1 cellular context compared by ENCODE assay signal in the genomic region with DNA sequence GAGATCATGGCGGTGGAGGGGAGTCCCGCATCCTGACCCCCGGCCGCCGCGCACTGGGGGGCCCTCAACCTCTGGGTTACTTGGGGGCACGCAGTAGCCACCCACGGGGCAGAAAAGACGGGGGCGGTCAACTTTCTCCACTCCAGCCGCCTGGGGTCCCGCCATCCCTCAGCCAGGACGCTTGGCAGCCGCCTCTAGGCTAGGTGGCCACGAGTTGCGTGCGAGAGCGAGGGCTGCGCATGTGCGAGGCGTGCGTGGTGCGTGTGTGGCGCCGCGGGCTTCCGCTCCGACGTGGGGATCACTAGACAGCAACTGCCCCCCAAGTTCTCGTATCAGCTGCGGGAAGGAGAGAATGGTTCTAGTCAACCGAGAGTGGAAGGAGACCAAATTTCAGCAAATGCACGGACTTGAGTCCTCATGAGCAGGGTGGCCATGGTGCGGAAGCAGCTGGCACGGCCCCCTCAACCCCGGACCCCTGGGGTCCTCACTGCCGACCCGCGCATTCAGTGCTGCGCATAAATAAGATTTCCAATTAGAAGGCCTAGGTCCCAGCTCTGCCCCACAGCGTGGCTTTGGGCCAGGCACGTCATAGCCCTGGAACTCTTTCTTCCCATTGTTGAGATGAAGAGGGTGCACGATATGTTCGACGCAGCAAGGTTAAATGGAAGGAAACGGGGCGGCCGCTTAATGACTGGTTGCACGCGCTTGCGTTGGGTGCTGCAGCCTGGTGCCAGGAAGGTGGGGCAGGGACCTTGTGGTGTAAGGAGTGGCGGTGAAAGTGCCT.
TF ChIP-seq lines count a peak whose summit lies in the region.

No MANE protein-coding gene starts in this region.

TF ChIP-seq in K562, 482 proteins besides CTCF, POLR2A, EP300 and RAD21 (continues in another document):
- TF ChIP-seq MYBL2 (IDR thresholded peaks at IDR 0.05; ENCODE audit: low read depth) (no peak), MYBL2 (CRISPR knock-in tag; IDR thresholded peaks at IDR 0.05; ENCODE audit: borderline replicate concordance) (no peak), STAG1 (CRISPR knock-in tag; IDR thresholded peaks at IDR 0.05; ENCODE audit: borderline replicate concordance) (peak; percentile 47), PPARD (CRISPR knock-in tag; IDR thresholded peaks at IDR 0.05) (no peak), ZNF23 (CRISPR knock-in tag; IDR thresholded peaks at IDR 0.05) (no peak), ESRRB (CRISPR knock-in tag; IDR thresholded peaks at IDR 0.05; ENCODE audit: borderline replicate concordance) (no peak), TAF15 (IDR thresholded peaks at IDR 0.05; ENCODE audit: low read depth, low read length) (no peak), HEY1 (CRISPR knock-in tag; IDR thresholded peaks at IDR 0.05; ENCODE audit: borderline replicate concordance) (no peak), ZNF282 (CRISPR knock-in tag; IDR thresholded peaks at IDR 0.05) (no peak), MEF2A (IDR thresholded peaks at IDR 0.05; ENCODE audit: control insufficient read depth, low read depth, low read length) (no peak), ADNP (tag; IDR thresholded peaks at IDR 0.05) (no peak), OTX1 (CRISPR knock-in tag; IDR thresholded peaks at IDR 0.05) (no peak), THRAP3 (IDR thresholded peaks at IDR 0.05; ENCODE audit: borderline replicate concordance) (no peak), ETV1 (tag; conservative IDR thresholded peaks at IDR 0.05; ENCODE audit: low read depth) (no peak), ZNF551 (CRISPR knock-in tag; IDR thresholded peaks at IDR 0.05) (no peak), CAMTA2 (CRISPR knock-in tag; conservative IDR thresholded peaks at IDR 0.05) (no peak), SRSF3 (IDR thresholded peaks at IDR 0.05; ENCODE audit: insufficient read depth, low read length) (no peak), SRF (CRISPR knock-in tag; IDR thresholded peaks at IDR 0.05) (0 out of 4 replicates have a peak, but pooled peaks of 1 of the 2 experiments have one; percentile 4), ILK (tag; IDR thresholded peaks at IDR 0.05; ENCODE audit: borderline replicate concordance, low read depth) (no peak), BRD4 (IDR thresholded peaks at IDR 0.05) (no peak), TAF1 (IDR thresholded peaks at IDR 0.05; ENCODE audit: control insufficient read depth, extremely low read depth, insufficient read depth, low read length, severe bottlenecking) (no peak), ZNF507 (tag; conservative IDR thresholded peaks at IDR 0.05) (no peak), DIDO1 (tag; IDR thresholded peaks at IDR 0.05; ENCODE audit: low read depth) (no peak), ZNF175 (CRISPR knock-in tag; IDR thresholded peaks at IDR 0.05; ENCODE audit: low read depth) (no peak), ZFP1 (CRISPR knock-in tag; IDR thresholded peaks at IDR 0.05) (no peak), HNRNPK (IDR thresholded peaks at IDR 0.05; ENCODE audit: low read depth, low read length, poor library complexity, severe bottlenecking) (no peak), RFX1 (IDR thresholded peaks at IDR 0.05) (no peak), ZNF696 (CRISPR knock-in tag; conservative IDR thresholded peaks at IDR 0.05) (no peak), NONO (IDR thresholded peaks at IDR 0.05; ENCODE audit: low read depth in 2 of 2, low read length in 1 of 2) (no peak), ZNF830 (CRISPR knock-in tag; IDR thresholded peaks at IDR 0.05) (no peak), MAFG (tag; conservative IDR thresholded peaks at IDR 0.05) (no peak)
- TF ChIP-seq, protein P1, sequence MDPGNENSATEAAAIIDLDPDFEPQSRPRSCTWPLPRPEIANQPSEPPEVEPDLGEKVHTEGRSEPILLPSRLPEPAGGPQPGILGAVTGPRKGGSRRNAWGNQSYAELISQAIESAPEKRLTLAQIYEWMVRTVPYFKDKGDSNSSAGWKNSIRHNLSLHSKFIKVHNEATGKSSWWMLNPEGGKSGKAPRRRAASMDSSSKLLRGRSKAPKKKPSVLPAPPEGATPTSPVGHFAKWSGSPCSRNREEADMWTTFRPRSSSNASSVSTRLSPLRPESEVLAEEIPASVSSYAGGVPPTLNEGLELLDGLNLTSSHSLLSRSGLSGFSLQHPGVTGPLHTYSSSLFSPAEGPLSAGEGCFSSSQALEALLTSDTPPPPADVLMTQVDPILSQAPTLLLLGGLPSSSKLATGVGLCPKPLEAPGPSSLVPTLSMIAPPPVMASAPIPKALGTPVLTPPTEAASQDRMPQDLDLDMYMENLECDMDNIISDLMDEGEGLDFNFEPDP (CRISPR knock-in tag; IDR thresholded peaks at IDR 0.05): no peak
- TF ChIP-seq, protein P2, sequence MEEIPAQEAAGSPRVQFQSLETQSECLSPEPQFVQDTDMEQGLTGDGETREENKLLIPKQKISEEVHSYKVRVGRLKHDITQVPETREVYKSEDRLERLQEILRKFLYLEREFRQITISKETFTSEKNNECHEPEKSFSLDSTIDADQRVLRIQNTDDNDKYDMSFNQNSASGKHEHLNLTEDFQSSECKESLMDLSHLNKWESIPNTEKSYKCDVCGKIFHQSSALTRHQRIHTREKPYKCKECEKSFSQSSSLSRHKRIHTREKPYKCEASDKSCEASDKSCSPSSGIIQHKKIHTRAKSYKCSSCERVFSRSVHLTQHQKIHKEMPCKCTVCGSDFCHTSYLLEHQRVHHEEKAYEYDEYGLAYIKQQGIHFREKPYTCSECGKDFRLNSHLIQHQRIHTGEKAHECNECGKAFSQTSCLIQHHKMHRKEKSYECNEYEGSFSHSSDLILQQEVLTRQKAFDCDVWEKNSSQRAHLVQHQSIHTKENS (CRISPR knock-in tag; IDR thresholded peaks at IDR 0.05): no peak
- TF ChIP-seq, protein P3, sequence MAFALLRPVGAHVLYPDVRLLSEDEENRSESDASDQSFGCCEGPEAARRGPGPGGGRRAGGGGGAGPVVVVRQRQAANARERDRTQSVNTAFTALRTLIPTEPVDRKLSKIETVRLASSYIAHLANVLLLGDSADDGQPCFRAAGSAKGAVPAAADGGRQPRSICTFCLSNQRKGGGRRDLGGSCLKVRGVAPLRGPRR (CRISPR knock-in tag; IDR thresholded peaks at IDR 0.05): no peak
- TF ChIP-seq, protein P4, sequence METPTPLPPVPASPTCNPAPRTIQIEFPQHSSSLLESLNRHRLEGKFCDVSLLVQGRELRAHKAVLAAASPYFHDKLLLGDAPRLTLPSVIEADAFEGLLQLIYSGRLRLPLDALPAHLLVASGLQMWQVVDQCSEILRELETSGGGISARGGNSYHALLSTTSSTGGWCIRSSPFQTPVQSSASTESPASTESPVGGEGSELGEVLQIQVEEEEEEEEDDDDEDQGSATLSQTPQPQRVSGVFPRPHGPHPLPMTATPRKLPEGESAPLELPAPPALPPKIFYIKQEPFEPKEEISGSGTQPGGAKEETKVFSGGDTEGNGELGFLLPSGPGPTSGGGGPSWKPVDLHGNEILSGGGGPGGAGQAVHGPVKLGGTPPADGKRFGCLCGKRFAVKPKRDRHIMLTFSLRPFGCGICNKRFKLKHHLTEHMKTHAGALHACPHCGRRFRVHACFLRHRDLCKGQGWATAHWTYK (CRISPR knock-in tag; IDR thresholded peaks at IDR 0.05): peak; percentile 30; the same call in 1 of the 2 replicates
- TF ChIP-seq, protein P5, sequence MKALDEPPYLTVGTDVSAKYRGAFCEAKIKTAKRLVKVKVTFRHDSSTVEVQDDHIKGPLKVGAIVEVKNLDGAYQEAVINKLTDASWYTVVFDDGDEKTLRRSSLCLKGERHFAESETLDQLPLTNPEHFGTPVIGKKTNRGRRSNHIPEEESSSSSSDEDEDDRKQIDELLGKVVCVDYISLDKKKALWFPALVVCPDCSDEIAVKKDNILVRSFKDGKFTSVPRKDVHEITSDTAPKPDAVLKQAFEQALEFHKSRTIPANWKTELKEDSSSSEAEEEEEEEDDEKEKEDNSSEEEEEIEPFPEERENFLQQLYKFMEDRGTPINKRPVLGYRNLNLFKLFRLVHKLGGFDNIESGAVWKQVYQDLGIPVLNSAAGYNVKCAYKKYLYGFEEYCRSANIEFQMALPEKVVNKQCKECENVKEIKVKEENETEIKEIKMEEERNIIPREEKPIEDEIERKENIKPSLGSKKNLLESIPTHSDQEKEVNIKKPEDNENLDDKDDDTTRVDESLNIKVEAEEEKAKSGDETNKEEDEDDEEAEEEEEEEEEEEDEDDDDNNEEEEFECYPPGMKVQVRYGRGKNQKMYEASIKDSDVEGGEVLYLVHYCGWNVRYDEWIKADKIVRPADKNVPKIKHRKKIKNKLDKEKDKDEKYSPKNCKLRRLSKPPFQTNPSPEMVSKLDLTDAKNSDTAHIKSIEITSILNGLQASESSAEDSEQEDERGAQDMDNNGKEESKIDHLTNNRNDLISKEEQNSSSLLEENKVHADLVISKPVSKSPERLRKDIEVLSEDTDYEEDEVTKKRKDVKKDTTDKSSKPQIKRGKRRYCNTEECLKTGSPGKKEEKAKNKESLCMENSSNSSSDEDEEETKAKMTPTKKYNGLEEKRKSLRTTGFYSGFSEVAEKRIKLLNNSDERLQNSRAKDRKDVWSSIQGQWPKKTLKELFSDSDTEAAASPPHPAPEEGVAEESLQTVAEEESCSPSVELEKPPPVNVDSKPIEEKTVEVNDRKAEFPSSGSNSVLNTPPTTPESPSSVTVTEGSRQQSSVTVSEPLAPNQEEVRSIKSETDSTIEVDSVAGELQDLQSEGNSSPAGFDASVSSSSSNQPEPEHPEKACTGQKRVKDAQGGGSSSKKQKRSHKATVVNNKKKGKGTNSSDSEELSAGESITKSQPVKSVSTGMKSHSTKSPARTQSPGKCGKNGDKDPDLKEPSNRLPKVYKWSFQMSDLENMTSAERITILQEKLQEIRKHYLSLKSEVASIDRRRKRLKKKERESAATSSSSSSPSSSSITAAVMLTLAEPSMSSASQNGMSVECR (CRISPR knock-in tag; IDR thresholded peaks at IDR 0.05): peak; percentile 46; the same call in 1 of the 2 replicates
- TF ChIP-seq, protein P6, sequence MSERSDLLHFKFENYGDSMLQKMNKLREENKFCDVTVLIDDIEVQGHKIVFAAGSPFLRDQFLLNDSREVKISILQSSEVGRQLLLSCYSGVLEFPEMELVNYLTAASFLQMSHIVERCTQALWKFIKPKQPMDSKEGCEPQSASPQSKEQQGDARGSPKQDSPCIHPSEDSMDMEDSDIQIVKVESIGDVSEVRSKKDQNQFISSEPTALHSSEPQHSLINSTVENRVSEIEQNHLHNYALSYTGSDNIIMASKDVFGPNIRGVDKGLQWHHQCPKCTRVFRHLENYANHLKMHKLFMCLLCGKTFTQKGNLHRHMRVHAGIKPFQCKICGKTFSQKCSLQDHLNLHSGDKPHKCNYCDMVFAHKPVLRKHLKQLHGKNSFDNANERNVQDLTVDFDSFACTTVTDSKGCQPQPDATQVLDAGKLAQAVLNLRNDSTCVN (CRISPR knock-in tag; IDR thresholded peaks at IDR 0.05): no peak
- TF ChIP-seq, protein P7, sequence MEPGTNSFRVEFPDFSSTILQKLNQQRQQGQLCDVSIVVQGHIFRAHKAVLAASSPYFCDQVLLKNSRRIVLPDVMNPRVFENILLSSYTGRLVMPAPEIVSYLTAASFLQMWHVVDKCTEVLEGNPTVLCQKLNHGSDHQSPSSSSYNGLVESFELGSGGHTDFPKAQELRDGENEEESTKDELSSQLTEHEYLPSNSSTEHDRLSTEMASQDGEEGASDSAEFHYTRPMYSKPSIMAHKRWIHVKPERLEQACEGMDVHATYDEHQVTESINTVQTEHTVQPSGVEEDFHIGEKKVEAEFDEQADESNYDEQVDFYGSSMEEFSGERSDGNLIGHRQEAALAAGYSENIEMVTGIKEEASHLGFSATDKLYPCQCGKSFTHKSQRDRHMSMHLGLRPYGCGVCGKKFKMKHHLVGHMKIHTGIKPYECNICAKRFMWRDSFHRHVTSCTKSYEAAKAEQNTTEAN (CRISPR knock-in tag; IDR thresholded peaks at IDR 0.05): no peak
- TF ChIP-seq, protein P8, sequence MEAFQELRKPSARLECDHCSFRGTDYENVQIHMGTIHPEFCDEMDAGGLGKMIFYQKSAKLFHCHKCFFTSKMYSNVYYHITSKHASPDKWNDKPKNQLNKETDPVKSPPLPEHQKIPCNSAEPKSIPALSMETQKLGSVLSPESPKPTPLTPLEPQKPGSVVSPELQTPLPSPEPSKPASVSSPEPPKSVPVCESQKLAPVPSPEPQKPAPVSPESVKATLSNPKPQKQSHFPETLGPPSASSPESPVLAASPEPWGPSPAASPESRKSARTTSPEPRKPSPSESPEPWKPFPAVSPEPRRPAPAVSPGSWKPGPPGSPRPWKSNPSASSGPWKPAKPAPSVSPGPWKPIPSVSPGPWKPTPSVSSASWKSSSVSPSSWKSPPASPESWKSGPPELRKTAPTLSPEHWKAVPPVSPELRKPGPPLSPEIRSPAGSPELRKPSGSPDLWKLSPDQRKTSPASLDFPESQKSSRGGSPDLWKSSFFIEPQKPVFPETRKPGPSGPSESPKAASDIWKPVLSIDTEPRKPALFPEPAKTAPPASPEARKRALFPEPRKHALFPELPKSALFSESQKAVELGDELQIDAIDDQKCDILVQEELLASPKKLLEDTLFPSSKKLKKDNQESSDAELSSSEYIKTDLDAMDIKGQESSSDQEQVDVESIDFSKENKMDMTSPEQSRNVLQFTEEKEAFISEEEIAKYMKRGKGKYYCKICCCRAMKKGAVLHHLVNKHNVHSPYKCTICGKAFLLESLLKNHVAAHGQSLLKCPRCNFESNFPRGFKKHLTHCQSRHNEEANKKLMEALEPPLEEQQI (IDR thresholded peaks at IDR 0.05): no peak
- TF ChIP-seq, protein P9, sequence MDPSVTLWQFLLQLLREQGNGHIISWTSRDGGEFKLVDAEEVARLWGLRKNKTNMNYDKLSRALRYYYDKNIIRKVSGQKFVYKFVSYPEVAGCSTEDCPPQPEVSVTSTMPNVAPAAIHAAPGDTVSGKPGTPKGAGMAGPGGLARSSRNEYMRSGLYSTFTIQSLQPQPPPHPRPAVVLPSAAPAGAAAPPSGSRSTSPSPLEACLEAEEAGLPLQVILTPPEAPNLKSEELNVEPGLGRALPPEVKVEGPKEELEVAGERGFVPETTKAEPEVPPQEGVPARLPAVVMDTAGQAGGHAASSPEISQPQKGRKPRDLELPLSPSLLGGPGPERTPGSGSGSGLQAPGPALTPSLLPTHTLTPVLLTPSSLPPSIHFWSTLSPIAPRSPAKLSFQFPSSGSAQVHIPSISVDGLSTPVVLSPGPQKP (CRISPR knock-in tag; IDR thresholded peaks at IDR 0.05): no peak
- TF ChIP-seq, protein P10, sequence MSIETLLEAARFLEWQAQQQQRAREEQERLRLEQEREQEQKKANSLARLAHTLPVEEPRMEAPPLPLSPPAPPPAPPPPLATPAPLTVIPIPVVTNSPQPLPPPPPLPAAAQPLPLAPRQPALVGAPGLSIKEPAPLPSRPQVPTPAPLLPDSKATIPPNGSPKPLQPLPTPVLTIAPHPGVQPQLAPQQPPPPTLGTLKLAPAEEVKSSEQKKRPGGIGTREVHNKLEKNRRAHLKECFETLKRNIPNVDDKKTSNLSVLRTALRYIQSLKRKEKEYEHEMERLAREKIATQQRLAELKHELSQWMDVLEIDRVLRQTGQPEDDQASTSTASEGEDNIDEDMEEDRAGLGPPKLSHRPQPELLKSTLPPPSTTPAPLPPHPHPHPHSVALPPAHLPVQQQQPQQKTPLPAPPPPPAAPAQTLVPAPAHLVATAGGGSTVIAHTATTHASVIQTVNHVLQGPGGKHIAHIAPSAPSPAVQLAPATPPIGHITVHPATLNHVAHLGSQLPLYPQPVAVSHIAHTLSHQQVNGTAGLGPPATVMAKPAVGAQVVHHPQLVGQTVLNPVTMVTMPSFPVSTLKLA (conservative IDR thresholded peaks at IDR 0.05): no peak
- TF ChIP-seq, protein P11, sequence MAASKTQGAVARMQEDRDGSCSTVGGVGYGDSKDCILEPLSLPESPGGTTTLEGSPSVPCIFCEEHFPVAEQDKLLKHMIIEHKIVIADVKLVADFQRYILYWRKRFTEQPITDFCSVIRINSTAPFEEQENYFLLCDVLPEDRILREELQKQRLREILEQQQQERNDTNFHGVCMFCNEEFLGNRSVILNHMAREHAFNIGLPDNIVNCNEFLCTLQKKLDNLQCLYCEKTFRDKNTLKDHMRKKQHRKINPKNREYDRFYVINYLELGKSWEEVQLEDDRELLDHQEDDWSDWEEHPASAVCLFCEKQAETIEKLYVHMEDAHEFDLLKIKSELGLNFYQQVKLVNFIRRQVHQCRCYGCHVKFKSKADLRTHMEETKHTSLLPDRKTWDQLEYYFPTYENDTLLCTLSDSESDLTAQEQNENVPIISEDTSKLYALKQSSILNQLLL (CRISPR knock-in tag; IDR thresholded peaks at IDR 0.05; ENCODE audit: borderline replicate concordance): no peak
